Comparison of ENCODE assay signal across 8 cellular contexts in the genomic region with DNA sequence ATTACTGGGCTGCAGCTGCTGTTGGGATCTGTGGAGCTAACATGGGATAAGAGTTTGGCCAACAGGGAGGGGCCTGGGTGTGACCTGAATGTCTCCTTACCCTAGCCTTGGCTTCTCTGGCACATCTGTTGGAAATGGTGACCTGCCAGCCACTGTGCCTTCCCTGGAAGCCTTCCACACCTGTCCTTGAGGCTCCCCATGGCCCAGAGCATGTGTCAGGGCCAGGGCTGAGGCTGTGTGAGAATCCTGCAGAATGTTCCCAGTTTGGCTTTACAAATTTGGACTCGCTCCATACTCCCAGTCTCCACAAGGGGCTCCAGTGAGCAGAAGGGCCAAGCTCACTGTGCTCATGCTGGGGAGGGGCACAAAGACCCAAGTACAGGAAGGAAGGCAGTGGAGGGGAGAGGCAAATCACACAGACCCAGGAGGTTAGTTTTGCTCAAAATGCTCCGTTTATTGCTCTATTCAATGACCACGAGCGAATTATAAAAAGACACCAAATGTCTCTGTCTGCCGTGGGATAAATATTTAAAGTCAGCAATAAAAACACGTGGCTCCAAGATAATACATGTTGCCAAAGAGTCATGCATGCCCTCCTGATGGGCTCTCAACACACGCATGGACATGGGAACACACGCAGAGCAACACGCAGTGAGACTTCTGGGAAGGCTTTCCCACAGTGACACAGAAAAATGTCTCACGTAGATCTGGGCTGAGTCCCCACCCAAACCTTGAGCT. TPM values are rescaled to one million over a fixed set of nuclear protein-coding genes. Genes with fewer than 3 reads are reported as not detected.
DNase-seq lines count a peak whose midpoint lies in the region; ATAC-seq and TF ChIP-seq lines count a peak whose summit lies in the region.

No MANE protein-coding gene starts in this region.

- no peak for TF ChIP-seq POLR2A in HCT116 (IDR thresholded peaks at IDR 0.05; ENCODE audit: borderline replicate concordance, extremely low read depth, insufficient read depth, insufficient read length)

- intact Hi-C loops in HCT116 (cut with micrococcal nuclease), result no loop called here

- no peak overlapping the region; the same call in 1 of the 2 replicates for H3K27ac ChIP-seq in HCT116 (ENCODE audit: low read depth, low read length)
- H3K27ac ChIP-seq in SK-N-SH (ENCODE audit: low read depth in 2 of 2, low read length in 1 of 2), result no peak overlapping the region

- H2AFZ ChIP-seq in HCT116 (ENCODE audit: low read depth, low read length, poor library complexity, severe bottlenecking), result peak overlapping the region; percentile 9
- H2AFZ ChIP-seq in SK-N-SH (ENCODE audit: low read depth), result peak overlapping the region; percentile 46; the same call in 1 of the 2 replicates

- H4K20me1 ChIP-seq in HCT116 (ENCODE audit: insufficient read depth) (no peaks in the 10 kb centered on the region), SK-N-SH (ENCODE audit: insufficient read depth) (no peaks in the 10 kb centered on the region)

- H3K36me3 ChIP-seq in HCT116 (ENCODE audit: control insufficient read depth in 1 of 2, insufficient read depth in 2 of 2, low read length in 2 of 2) (no peaks in the 10 kb centered on the region), SK-N-SH (replicated peaks in 1 of 2; ENCODE audit: control insufficient read depth in 1 of 2, insufficient read depth in 2 of 2, low read length in 1 of 2) (no peaks in the 10 kb centered on the region)

- peak; percentile 57 for DNase-seq in ELR (ENCODE audit: low read depth)
- peak; percentile 35 for DNase-seq in HCT116 (ENCODE audit: low read depth, low spot score)
- DNase-seq in SK-N-SH, result peak; percentile 87
- DNase-seq in astrocyte of the cerebellum (ENCODE audit: low read depth), result no peak
- DNase-seq in iPS-NIHi11 (ENCODE audit: low spot score), result peak; percentile 83
- DNase-seq in stimulated activated CD4-positive, alpha-beta T cell treated with anti-CD3 and anti-CD28 coated beads, Interleukin-4, amount 100 ng/mL, for 48 hours (ENCODE audit: low read depth in 2 of 2), result peak; percentile 24 to 33
- no peak for DNase-seq in NCI-H2107 (lab: John Stamatoyannopoulos, UW)

- peak; percentile 86 for ATAC-seq in HCT116
- no peak for ATAC-seq in GM21717 (IDR thresholded peaks at IDR 0.05; ENCODE audit: unreplicated experiment)

- in situ Hi-C loops in astrocyte of the cerebellum (cut with HindIII; ENCODE audit: low sequenced_read_pairs), result no loop called here

- H3K4me3 ChIP-seq in HCT116 (replicated peaks in 1 of 2; ENCODE audit: low read depth in 1 of 2, low read length in 2 of 2) (no peak overlapping the region), SK-N-SH (ENCODE audit: low read depth in 2 of 2, low read length in 1 of 2) (no peak overlapping the region), astrocyte of the cerebellum (ENCODE audit: low read depth, low read length) (no peak overlapping the region)

- no peak overlapping the region for H3K9ac ChIP-seq in HCT116 (ENCODE audit: low read length)
- H3K9ac ChIP-seq in SK-N-SH, result no peak overlapping the region

- H3K27me3 ChIP-seq in HCT116 (ENCODE audit: insufficient read depth, low read length) (no peaks in the 10 kb centered on the region), SK-N-SH (ENCODE audit: insufficient read depth) (no peaks in the 10 kb centered on the region)

- no TSS peak for BruUV-seq in HCT116 (replicated peaks; lab: Mats Ljungman, UMichigan)

- 75% methylated on average over 10 of the region's 10 CpGs for WGBS in SK-N-SH (ENCODE audit: low lambda C conversion rate)

- TF ChIP-seq CTCF in HCT116 (IDR thresholded peaks at IDR 0.05 in 2 of 3, conservative IDR thresholded peaks at IDR 0.05 in 1 of 3; ENCODE audit: borderline replicate concordance in 1 of 3, insufficient read depth in 1 of 3, low read depth in 2 of 3, low read length in 2 of 3), result peak; percentile 43 to 95 (median 93); a peak in 5 of 6 replicates
- TF ChIP-seq CTCF in SK-N-SH (IDR thresholded peaks at IDR 0.05), result peak; percentile 80
- TF ChIP-seq CTCF in astrocyte of the cerebellum (IDR thresholded peaks at IDR 0.05; ENCODE audit: low read depth, low read length, missing control alignments), result peak; percentile 84

- no peaks in the 10 kb centered on the region for H3F3A ChIP-seq in SK-N-SH (replicated peaks; ENCODE audit: insufficient read depth)

- no peaks in the 10 kb centered on the region for H3K9me3 ChIP-seq in HCT116 (ENCODE audit: control insufficient read depth in 1 of 2, insufficient read depth in 1 of 2, low read depth in 1 of 2, low read length in 2 of 2)
- H3K9me3 ChIP-seq in SK-N-SH, result no peaks in the 10 kb centered on the region

- TF ChIP-seq EP300 in SK-N-SH (IDR thresholded peaks at IDR 0.05; ENCODE audit: borderline replicate concordance in 1 of 2, low read depth in 1 of 2, low read length in 1 of 2), result no peak

- H3K4me1 ChIP-seq in HCT116 (ENCODE audit: control insufficient read depth in 1 of 2, insufficient read depth in 2 of 2, low read length in 2 of 2), result peaks cover 0 to 8% of the 10 kb centered on the region in 2 experiments; a peak in 2 of 4 replicates
- no peaks in the 10 kb centered on the region; a peak in 1 of 4 replicates for H3K4me1 ChIP-seq in SK-N-SH (ENCODE audit: control insufficient read depth in 1 of 2, insufficient read depth in 2 of 2, low read depth in 1 of 2, low read length in 1 of 2)

- H3K79me2 ChIP-seq in HCT116 (ENCODE audit: insufficient read depth, low read length) (no peaks in the 10 kb centered on the region), SK-N-SH (ENCODE audit: insufficient read depth) (no peaks in the 10 kb centered on the region)

- H3K4me2 ChIP-seq in HCT116 (ENCODE audit: low read length) (no peak overlapping the region), SK-N-SH (no peak overlapping the region)

- CTCF ChIA-PET in HCT116 (lab: Charles Lee) (interaction anchor here (0.6 to 1.9 kb wide), 14 partner anchors 10 to 612 kb away, joined by 3 to 7 read pairs (median 4); no protein-coding TSS in a partner anchor), SK-N-SH (lab: Yijun Ruan, JAX) (interaction anchor here (0.5 to 6.3 kb wide), 16 partner anchors 14 to 613 kb away, joined by 3 to 103 read pairs (median 4); partner anchors contain the start of gene TMEM86A)

- POLR2A ChIA-PET in HCT116 (lab: Charles Lee) (no interaction called here), SK-N-SH (lab: Yijun Ruan, JAX) (interaction anchor here (0.9 kb wide), 1 partner anchor 1650 kb away, joined by 3 read pairs; the partner anchor contains the start of gene RPS13)

- H3K9me2 ChIP-seq in HCT116 (ENCODE audit: insufficient read depth) (no peaks in the 10 kb centered on the region), SK-N-SH (no peaks in the 10 kb centered on the region)

- RAD21 ChIA-PET in HCT116 (lab: Charles Lee; ENCODE audit: low non-redundant PET in 1 of 2, low total read pairs in 2 of 2, uncharacterized antibody in 2 of 2, unreplicated experiment in 2 of 2), result no interaction called here

- TF ChIP-seq RAD21 in HCT116 (IDR thresholded peaks at IDR 0.05; ENCODE audit: low read depth), result no peak
- peak; percentile 39 for TF ChIP-seq RAD21 in SK-N-SH (IDR thresholded peaks at IDR 0.05; ENCODE audit: low read length)

TF ChIP-seq in HCT116, 20 proteins besides CTCF, POLR2A, EP300 and RAD21:
- TF ChIP-seq SP1 (IDR thresholded peaks at IDR 0.05; ENCODE audit: low read depth) (no peak), FOSL1 (IDR thresholded peaks at IDR 0.05; ENCODE audit: low read depth) (no peak), TCF7L2 (IDR thresholded peaks at IDR 0.05; ENCODE audit: borderline replicate concordance, extremely low read depth, insufficient read depth, insufficient read length) (no peak), ATF3 (IDR thresholded peaks at IDR 0.05) (no peak), JUND (IDR thresholded peaks at IDR 0.05) (no peak), SIN3A (IDR thresholded peaks at IDR 0.05; ENCODE audit: low read depth) (no peak), YY1 (IDR thresholded peaks at IDR 0.05; ENCODE audit: extremely low read depth, insufficient replicate concordance, low read depth, low read length) (no peak), ZFX (IDR thresholded peaks at IDR 0.05) (no peak), ELF1 (IDR thresholded peaks at IDR 0.05; ENCODE audit: borderline replicate concordance, low read depth) (no peak)

TF ChIP-seq in SK-N-SH, 30 proteins besides CTCF, POLR2A, EP300 and RAD21:
- TF ChIP-seq SMC3 (IDR thresholded peaks at IDR 0.05; ENCODE audit: low read depth, low read length), result peak; percentile 6; the same call in 1 of the 2 replicates
- TF ChIP-seq MXI1 (IDR thresholded peaks at IDR 0.05; ENCODE audit: low read depth, low read length), result no peak
- no peak for TF ChIP-seq TCF12 (IDR thresholded peaks at IDR 0.05)
- no peak for TF ChIP-seq NFIC (IDR thresholded peaks at IDR 0.05; ENCODE audit: borderline replicate concordance)

RNA-seq across cellular contexts. Expression of gene IGSF22, which starts 1.7 kb away (rescaled TPM):
- not detected for total RNA-seq in HCT116 (2021; ENCODE audit: unreplicated experiment)
- polyA plus RNA-seq in HCT116 (2012), result 0.05 and 0.10 TPM in 2 replicates
- polyA plus RNA-seq in SK-N-SH (2012; rRNA removed), result 0.02 and 0.10 TPM in 2 replicates
- 0.01 and 0.14 TPM in 2 replicates for polyA plus RNA-seq in SK-N-SH (2012; cell fraction: cytosol; rRNA removed)
- polyA plus RNA-seq in SK-N-SH (2012; cell fraction: nucleus; rRNA removed), result 0.04 and 0.18 TPM in 2 replicates

RNA-seq across cellular contexts. Expression of gene TMEM86A, which starts 29.1 kb away (rescaled TPM):
- total RNA-seq in HCT116 (2021; ENCODE audit: unreplicated experiment), result 2.0 TPM
- polyA plus RNA-seq in HCT116 (2012), result 0.71 and 1.1 TPM in 2 replicates
- 1.2 TPM in 2 replicates for polyA plus RNA-seq in SK-N-SH (2012; rRNA removed)
- polyA plus RNA-seq in SK-N-SH (2012; cell fraction: cytosol; rRNA removed), result 0.86 and 1.1 TPM in 2 replicates
- 1.3 and 2.0 TPM in 2 replicates for polyA plus RNA-seq in SK-N-SH (2012; cell fraction: nucleus; rRNA removed)

Comparison
In these comparisons a context has a peak if more than half of its experiments do, and no peak if none do; other contexts are left out.
1. DNase-seq: peak in ELR (single experiment), HCT116 (single experiment), SK-N-SH (single experiment), iPS-NIHi11 (single experiment) and stimulated activated CD4-positive, alpha-beta T cell treated with anti-CD3 and anti-CD28 coated beads, Interleukin-4, amount 100 ng/mL, for 48 hours (2 of 2); none in astrocyte of the cerebellum (single experiment) and NCI-H2107 (single experiment).
2. Peak in every context shown above with its lines, with median percentiles within 50 percentile points of each other: CTCF ChIP-seq.